In the genomic region with DNA sequence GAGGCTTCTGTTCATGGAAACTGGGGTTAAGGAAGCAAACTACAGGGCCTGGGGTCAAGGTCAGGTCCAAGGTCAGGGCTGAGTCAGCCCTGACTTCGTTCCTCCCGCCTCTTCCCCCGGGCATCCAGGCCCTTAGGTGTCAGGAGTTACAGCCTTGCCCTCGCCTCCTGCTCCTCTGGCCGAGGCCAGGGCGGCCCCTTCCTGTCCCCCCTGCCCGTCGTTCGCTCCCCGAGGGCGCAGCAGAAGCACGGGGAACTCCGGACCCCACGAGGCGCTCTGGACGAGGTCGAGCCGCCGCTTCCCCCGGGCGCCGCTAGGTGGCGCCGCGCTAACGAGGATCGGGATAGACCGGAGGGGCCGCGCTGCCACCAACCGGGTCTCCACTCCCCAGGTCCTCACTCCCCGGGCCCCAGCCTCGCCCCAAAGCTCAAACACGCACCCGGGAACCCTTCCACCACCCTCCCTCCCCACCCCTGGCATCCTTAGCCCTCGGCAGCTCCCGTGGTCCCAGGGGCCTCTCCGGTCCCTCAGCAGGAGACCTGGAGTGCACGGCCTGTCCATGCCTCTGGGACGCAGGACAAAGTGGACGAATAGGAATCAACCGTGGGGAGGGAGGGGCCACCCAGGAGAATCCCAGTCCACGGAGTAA, we compare ENCODE assay signal across 1 cellular context.
TF ChIP-seq lines count a peak whose summit lies in the region.

No MANE protein-coding gene starts in this region.

TF ChIP-seq in HepG2, 621 proteins besides CTCF, POLR2A, EP300 and RAD21 (continued from another document and continues in another):
- no peak for TF ChIP-seq ZBTB26 (CRISPR knock-in tag; IDR thresholded peaks at IDR 0.05; ENCODE audit: borderline replicate concordance)
- TF ChIP-seq CCAR2 (optimal IDR thresholded peaks at IDR 0.05; ENCODE audit: low read depth, low read length): no peak
- TF ChIP-seq, protein P1, sequence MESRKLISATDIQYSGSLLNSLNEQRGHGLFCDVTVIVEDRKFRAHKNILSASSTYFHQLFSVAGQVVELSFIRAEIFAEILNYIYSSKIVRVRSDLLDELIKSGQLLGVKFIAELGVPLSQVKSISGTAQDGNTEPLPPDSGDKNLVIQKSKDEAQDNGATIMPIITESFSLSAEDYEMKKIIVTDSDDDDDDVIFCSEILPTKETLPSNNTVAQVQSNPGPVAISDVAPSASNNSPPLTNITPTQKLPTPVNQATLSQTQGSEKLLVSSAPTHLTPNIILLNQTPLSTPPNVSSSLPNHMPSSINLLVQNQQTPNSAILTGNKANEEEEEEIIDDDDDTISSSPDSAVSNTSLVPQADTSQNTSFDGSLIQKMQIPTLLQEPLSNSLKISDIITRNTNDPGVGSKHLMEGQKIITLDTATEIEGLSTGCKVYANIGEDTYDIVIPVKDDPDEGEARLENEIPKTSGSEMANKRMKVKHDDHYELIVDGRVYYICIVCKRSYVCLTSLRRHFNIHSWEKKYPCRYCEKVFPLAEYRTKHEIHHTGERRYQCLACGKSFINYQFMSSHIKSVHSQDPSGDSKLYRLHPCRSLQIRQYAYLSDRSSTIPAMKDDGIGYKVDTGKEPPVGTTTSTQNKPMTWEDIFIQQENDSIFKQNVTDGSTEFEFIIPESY (CRISPR knock-in tag; IDR thresholded peaks at IDR 0.05): 0 out of 2 replicates have a peak, but pooled peaks have one; percentile 8
- TF ChIP-seq GZF1 (CRISPR knock-in tag; IDR thresholded peaks at IDR 0.05): no peak
- no peak for TF ChIP-seq BRD4 (CRISPR knock-in tag; IDR thresholded peaks at IDR 0.05)
- TF ChIP-seq ZNF562 (CRISPR knock-in tag; IDR thresholded peaks at IDR 0.05; ENCODE audit: borderline replicate concordance): no peak
- TF ChIP-seq RARA (CRISPR knock-in tag; IDR thresholded peaks at IDR 0.05): peak; percentile 65
- no peak for TF ChIP-seq YEATS4 (CRISPR knock-in tag; IDR thresholded peaks at IDR 0.05; ENCODE audit: borderline replicate concordance)
- TF ChIP-seq, protein P2, sequence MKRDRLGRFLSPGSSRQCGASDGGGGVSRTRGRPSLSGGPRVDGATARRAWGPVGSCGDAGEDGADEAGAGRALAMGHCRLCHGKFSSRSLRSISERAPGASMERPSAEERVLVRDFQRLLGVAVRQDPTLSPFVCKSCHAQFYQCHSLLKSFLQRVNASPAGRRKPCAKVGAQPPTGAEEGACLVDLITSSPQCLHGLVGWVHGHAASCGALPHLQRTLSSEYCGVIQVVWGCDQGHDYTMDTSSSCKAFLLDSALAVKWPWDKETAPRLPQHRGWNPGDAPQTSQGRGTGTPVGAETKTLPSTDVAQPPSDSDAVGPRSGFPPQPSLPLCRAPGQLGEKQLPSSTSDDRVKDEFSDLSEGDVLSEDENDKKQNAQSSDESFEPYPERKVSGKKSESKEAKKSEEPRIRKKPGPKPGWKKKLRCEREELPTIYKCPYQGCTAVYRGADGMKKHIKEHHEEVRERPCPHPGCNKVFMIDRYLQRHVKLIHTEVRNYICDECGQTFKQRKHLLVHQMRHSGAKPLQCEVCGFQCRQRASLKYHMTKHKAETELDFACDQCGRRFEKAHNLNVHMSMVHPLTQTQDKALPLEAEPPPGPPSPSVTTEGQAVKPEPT (CRISPR knock-in tag; IDR thresholded peaks at IDR 0.05; ENCODE audit: low read depth): no peak
- TF ChIP-seq IKZF1 (IDR thresholded peaks at IDR 0.05): no peak
- no peak for TF ChIP-seq TMF1 (CRISPR knock-in tag; IDR thresholded peaks at IDR 0.05; ENCODE audit: low read depth)
- no peak for TF ChIP-seq BORCS8-MEF2B (CRISPR knock-in tag; IDR thresholded peaks at IDR 0.05)
- TF ChIP-seq KLF9 (CRISPR knock-in tag; IDR thresholded peaks at IDR 0.05; ENCODE audit: low read depth): no peak
- TF ChIP-seq, protein P3, sequence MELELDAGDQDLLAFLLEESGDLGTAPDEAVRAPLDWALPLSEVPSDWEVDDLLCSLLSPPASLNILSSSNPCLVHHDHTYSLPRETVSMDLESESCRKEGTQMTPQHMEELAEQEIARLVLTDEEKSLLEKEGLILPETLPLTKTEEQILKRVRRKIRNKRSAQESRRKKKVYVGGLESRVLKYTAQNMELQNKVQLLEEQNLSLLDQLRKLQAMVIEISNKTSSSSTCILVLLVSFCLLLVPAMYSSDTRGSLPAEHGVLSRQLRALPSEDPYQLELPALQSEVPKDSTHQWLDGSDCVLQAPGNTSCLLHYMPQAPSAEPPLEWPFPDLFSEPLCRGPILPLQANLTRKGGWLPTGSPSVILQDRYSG (CRISPR knock-in tag; IDR thresholded peaks at IDR 0.05): no peak
- TF ChIP-seq ZIK1 (CRISPR knock-in tag; IDR thresholded peaks at IDR 0.05; ENCODE audit: borderline replicate concordance, low read depth): no peak
- no peak for TF ChIP-seq DR1 (CRISPR knock-in tag; IDR thresholded peaks at IDR 0.05)
- no peak for TF ChIP-seq U2AF2 (IDR thresholded peaks at IDR 0.05; ENCODE audit: low read depth, low read length)
- TF ChIP-seq ZFP37 (CRISPR knock-in tag; IDR thresholded peaks at IDR 0.05; ENCODE audit: borderline replicate concordance): no peak
- TF ChIP-seq KLF11 (CRISPR knock-in tag; IDR thresholded peaks at IDR 0.05): no peak
- no peak for TF ChIP-seq ASH2L (IDR thresholded peaks at IDR 0.05; ENCODE audit: insufficient read length, low read depth, low read length)
- no peak for TF ChIP-seq ZFYVE20 (CRISPR knock-in tag; IDR thresholded peaks at IDR 0.05; ENCODE audit: borderline replicate concordance, low read depth)
- TF ChIP-seq ZNF883 (CRISPR knock-in tag; IDR thresholded peaks at IDR 0.05; ENCODE audit: not compliant biosample characterization): peak; percentile 17
- no peak for TF ChIP-seq ZNF652 (CRISPR knock-in tag; IDR thresholded peaks at IDR 0.05; ENCODE audit: borderline replicate concordance, low read depth)
- TF ChIP-seq ESRRA (CRISPR knock-in tag; IDR thresholded peaks at IDR 0.05; ENCODE audit: low read depth): peak; percentile 96
- TF ChIP-seq ZNF674 (CRISPR knock-in tag; IDR thresholded peaks at IDR 0.05; ENCODE audit: low read depth): no peak
- no peak for TF ChIP-seq ZNF317 (CRISPR knock-in tag; IDR thresholded peaks at IDR 0.05)
- no peak for TF ChIP-seq KDM4B (CRISPR knock-in tag; IDR thresholded peaks at IDR 0.05)
- TF ChIP-seq ZNF770 (CRISPR knock-in tag; IDR thresholded peaks at IDR 0.05): peak; percentile 62
- no peak for TF ChIP-seq KLF6 (CRISPR knock-in tag; IDR thresholded peaks at IDR 0.05)
- TF ChIP-seq ARNTL (CRISPR knock-in tag; IDR thresholded peaks at IDR 0.05): peak; percentile 41; the same call in 1 of the 2 replicates
- no peak for TF ChIP-seq ZNF513 (CRISPR knock-in tag; conservative IDR thresholded peaks at IDR 0.05)
- no peak for TF ChIP-seq ZNF296 (CRISPR knock-in tag; conservative IDR thresholded peaks at IDR 0.05)
- no peak for TF ChIP-seq ERF (CRISPR knock-in tag; IDR thresholded peaks at IDR 0.05)
- TF ChIP-seq JUND (CRISPR knock-in tag; IDR thresholded peaks at IDR 0.05): 0 out of 2 replicates have a peak, but pooled peaks have one; percentile 43
- TF ChIP-seq MIXL1 (CRISPR knock-in tag; IDR thresholded peaks at IDR 0.05): no peak
- peak; percentile 30 for TF ChIP-seq SKI (IDR thresholded peaks at IDR 0.05; ENCODE audit: partially characterized antibody)
- TF ChIP-seq REPIN1 (CRISPR knock-in tag; IDR thresholded peaks at IDR 0.05; ENCODE audit: borderline replicate concordance, low read depth): no peak
- TF ChIP-seq, protein P4, sequence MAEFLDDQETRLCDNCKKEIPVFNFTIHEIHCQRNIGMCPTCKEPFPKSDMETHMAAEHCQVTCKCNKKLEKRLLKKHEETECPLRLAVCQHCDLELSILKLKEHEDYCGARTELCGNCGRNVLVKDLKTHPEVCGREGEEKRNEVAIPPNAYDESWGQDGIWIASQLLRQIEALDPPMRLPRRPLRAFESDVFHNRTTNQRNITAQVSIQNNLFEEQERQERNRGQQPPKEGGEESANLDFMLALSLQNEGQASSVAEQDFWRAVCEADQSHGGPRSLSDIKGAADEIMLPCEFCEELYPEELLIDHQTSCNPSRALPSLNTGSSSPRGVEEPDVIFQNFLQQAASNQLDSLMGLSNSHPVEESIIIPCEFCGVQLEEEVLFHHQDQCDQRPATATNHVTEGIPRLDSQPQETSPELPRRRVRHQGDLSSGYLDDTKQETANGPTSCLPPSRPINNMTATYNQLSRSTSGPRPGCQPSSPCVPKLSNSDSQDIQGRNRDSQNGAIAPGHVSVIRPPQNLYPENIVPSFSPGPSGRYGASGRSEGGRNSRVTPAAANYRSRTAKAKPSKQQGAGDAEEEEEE (CRISPR knock-in tag; IDR thresholded peaks at IDR 0.05; ENCODE audit: borderline replicate concordance): no peak
- no peak for TF ChIP-seq CAMTA2 (CRISPR knock-in tag; IDR thresholded peaks at IDR 0.05; ENCODE audit: borderline replicate concordance)
- no peak for TF ChIP-seq NRL (CRISPR knock-in tag; IDR thresholded peaks at IDR 0.05; ENCODE audit: borderline replicate concordance)
- no peak for TF ChIP-seq SOX6 (IDR thresholded peaks at IDR 0.05)
- no peak; the same call in 1 of the 2 replicates for TF ChIP-seq SOX6 (CRISPR knock-in tag; IDR thresholded peaks at IDR 0.05)
- TF ChIP-seq, protein P5, sequence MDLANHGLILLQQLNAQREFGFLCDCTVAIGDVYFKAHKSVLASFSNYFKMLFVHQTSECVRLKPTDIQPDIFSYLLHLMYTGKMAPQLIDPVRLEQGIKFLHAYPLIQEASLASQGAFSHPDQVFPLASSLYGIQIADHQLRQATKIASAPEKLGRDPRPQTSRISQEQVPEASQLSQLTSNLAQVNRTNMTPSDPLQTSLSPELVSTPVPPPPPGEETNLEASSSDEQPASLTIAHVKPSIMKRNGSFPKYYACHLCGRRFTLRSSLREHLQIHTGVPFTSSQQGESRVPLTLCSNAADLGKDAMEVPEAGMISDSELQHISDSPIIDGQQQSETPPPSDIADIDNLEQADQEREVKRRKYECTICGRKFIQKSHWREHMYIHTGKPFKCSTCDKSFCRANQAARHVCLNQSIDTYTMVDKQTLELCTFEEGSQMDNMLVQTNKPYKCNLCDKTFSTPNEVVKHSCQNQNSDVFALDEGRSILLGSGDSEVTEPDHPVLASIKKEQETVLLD (CRISPR knock-in tag; IDR thresholded peaks at IDR 0.05; ENCODE audit: low read depth): no peak
- no peak for TF ChIP-seq MLXIP (CRISPR knock-in tag; IDR thresholded peaks at IDR 0.05; ENCODE audit: borderline replicate concordance)
- 0 out of 2 replicates have a peak, but pooled peaks have one; percentile 26 for TF ChIP-seq ZSCAN21 (CRISPR knock-in tag; IDR thresholded peaks at IDR 0.05; ENCODE audit: borderline replicate concordance)
- no peak for TF ChIP-seq ATF3 (CRISPR knock-in tag; IDR thresholded peaks at IDR 0.05)
- TF ChIP-seq ZNF367 (CRISPR knock-in tag; IDR thresholded peaks at IDR 0.05; ENCODE audit: borderline replicate concordance): no peak
